Comparison of ENCODE assay signal across 11 cellular contexts in the genomic region with DNA sequence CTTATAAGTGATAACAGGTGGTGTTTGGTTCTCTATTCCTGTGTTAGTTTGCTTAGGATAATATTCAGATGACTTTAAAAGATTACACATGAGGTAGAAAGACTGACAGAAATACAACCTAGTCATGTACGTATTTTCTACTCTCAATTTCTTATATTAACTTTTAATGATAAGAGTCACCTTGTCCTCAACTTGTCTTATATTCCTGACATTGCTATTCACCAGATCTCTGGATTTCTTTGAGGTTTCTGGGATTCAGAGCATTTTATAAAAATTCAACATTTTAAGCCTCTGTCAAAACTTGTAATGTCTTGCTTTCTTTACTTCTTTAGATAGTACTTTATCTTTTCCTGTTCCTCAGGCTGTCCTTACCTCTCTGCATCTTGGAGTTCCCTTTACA.
"Had no signal": no experiment of that assay in that cellular context is flagged by ENCODE, and none has a peak within 500 bp of the region (broad histone marks: within the 10 kb centered on the region; RNA-seq: fewer than 3 reads in every experiment).

No MANE protein-coding gene starts in this region.

- DNase-seq: GM23248, GOT3, H7, H9, HCEC 1CT, HFFc6 had no signal

- H3K4me3 ChIP-seq: GM23248, GM23338, HAP-1 had no signal

- H3K9ac ChIP-seq: GM23248 had no signal

- H3K9me3 ChIP-seq: HAP-1 had no signal

- H3K4me2 ChIP-seq: GM23338 had no signal

- ATAC-seq: HCT116 had no signal

- FAIRE-seq: H1, H54 had no signal

- H3K36me3 ChIP-seq: HAP-1 had no signal

- H3K27ac ChIP-seq: GM23248 had no signal

- H2AFZ ChIP-seq: GM23248, GM23338 had no signal

- H3K4me1 ChIP-seq: HAP-1 had no signal
